In genomic region chr10:103793920-103794883, GRCh38 we compare ENCODE assay signal across 1 cellular context.
TF ChIP-seq lines count a peak whose summit lies in the region.

No MANE protein-coding gene starts in this region.

TF ChIP-seq in HepG2, 621 proteins besides CTCF, POLR2A, EP300 and RAD21 (continued from another document and continues in another):
- peak; percentile 30; the same call in 1 of the 2 replicates for TF ChIP-seq NFKB2 (CRISPR knock-in tag; IDR thresholded peaks at IDR 0.05; ENCODE audit: borderline replicate concordance)
- TF ChIP-seq TBX2 (CRISPR knock-in tag; IDR thresholded peaks at IDR 0.05; ENCODE audit: borderline replicate concordance): peak; percentile 94
- peak; percentile 91 for TF ChIP-seq MAX (IDR thresholded peaks at IDR 0.05)
- peak; percentile 96 for TF ChIP-seq FOXA1 (IDR thresholded peaks at IDR 0.05)
- peak; percentile 100 for TF ChIP-seq FOXA1 (CRISPR knock-in tag; IDR thresholded peaks at IDR 0.05)
- TF ChIP-seq ZC3H4 (CRISPR knock-in tag; IDR thresholded peaks at IDR 0.05; ENCODE audit: borderline replicate concordance): no peak
- peak; percentile 78; the same call in 1 of the 2 replicates for TF ChIP-seq HIVEP1 (CRISPR knock-in tag; IDR thresholded peaks at IDR 0.05)
- peak; percentile 59 for TF ChIP-seq ATF1 (CRISPR knock-in tag; IDR thresholded peaks at IDR 0.05)
- TF ChIP-seq RBM22 (optimal IDR thresholded peaks at IDR 0.05; ENCODE audit: low read length): no peak
- peak; percentile 42; the same call in 1 of the 2 replicates for TF ChIP-seq TOPORS (CRISPR knock-in tag; IDR thresholded peaks at IDR 0.05)
- TF ChIP-seq ZNF207 (IDR thresholded peaks at IDR 0.05; ENCODE audit: borderline replicate concordance): no peak
- TF ChIP-seq AGO2 (optimal IDR thresholded peaks at IDR 0.05; ENCODE audit: low read depth, low read length): no peak
- peak; percentile 100 for TF ChIP-seq PAXIP1 (CRISPR knock-in tag; conservative IDR thresholded peaks at IDR 0.05)
- no peak for TF ChIP-seq RBM39 (IDR thresholded peaks at IDR 0.05; ENCODE audit: low read depth, low read length, poor library complexity, severe bottlenecking)
- peak; percentile 95 for TF ChIP-seq ZNF687 (CRISPR knock-in tag; IDR thresholded peaks at IDR 0.05)
- TF ChIP-seq AKNA (CRISPR knock-in tag; IDR thresholded peaks at IDR 0.05; ENCODE audit: borderline replicate concordance): no peak
- peak; percentile 32; the same call in 1 of the 2 replicates for TF ChIP-seq PHF8 (CRISPR knock-in tag; IDR thresholded peaks at IDR 0.05)
- peak; percentile 83; the same call in 1 of the 2 replicates for TF ChIP-seq PRDM10 (CRISPR knock-in tag; IDR thresholded peaks at IDR 0.05; ENCODE audit: low read depth)
- TF ChIP-seq NCOA1 (CRISPR knock-in tag; IDR thresholded peaks at IDR 0.05): peak; percentile 86; the same call in 1 of the 2 replicates
- TF ChIP-seq ZNF292 (CRISPR knock-in tag; IDR thresholded peaks at IDR 0.05; ENCODE audit: borderline replicate concordance, low read depth): peak; percentile 87; the same call in 1 of the 2 replicates
- peak; percentile 97 for TF ChIP-seq PITX1 (CRISPR knock-in tag; IDR thresholded peaks at IDR 0.05)
- peak; percentile 87 for TF ChIP-seq AKAP8 (CRISPR knock-in tag; IDR thresholded peaks at IDR 0.05)
- TF ChIP-seq ZNF18 (CRISPR knock-in tag; IDR thresholded peaks at IDR 0.05; ENCODE audit: insufficient replicate concordance): peak; percentile 61
- peak; percentile 85 for TF ChIP-seq KDM2A (CRISPR knock-in tag; IDR thresholded peaks at IDR 0.05; ENCODE audit: borderline replicate concordance, low read depth)
- TF ChIP-seq KDM5A (IDR thresholded peaks at IDR 0.05; ENCODE audit: borderline replicate concordance, low read length): peak; percentile 27; the same call in 1 of the 2 replicates
- TF ChIP-seq ZFP90 (CRISPR knock-in tag; IDR thresholded peaks at IDR 0.05; ENCODE audit: borderline replicate concordance): peak; percentile 55; the same call in 1 of the 2 replicates
- TF ChIP-seq ZSCAN12 (CRISPR knock-in tag; IDR thresholded peaks at IDR 0.05): no peak
- TF ChIP-seq ARID5B (CRISPR knock-in tag; IDR thresholded peaks at IDR 0.05): peak; percentile 99
- no peak for TF ChIP-seq PHF20 (CRISPR knock-in tag; IDR thresholded peaks at IDR 0.05)
- peak; percentile 97 for TF ChIP-seq RXRA (CRISPR knock-in tag; IDR thresholded peaks at IDR 0.05)
- TF ChIP-seq ZBTB2 (CRISPR knock-in tag; IDR thresholded peaks at IDR 0.05; ENCODE audit: low read depth): no peak
- no peak; the same call in 1 of the 2 replicates for TF ChIP-seq ZFP36L1 (CRISPR knock-in tag; IDR thresholded peaks at IDR 0.05)
